In the genomic region with DNA sequence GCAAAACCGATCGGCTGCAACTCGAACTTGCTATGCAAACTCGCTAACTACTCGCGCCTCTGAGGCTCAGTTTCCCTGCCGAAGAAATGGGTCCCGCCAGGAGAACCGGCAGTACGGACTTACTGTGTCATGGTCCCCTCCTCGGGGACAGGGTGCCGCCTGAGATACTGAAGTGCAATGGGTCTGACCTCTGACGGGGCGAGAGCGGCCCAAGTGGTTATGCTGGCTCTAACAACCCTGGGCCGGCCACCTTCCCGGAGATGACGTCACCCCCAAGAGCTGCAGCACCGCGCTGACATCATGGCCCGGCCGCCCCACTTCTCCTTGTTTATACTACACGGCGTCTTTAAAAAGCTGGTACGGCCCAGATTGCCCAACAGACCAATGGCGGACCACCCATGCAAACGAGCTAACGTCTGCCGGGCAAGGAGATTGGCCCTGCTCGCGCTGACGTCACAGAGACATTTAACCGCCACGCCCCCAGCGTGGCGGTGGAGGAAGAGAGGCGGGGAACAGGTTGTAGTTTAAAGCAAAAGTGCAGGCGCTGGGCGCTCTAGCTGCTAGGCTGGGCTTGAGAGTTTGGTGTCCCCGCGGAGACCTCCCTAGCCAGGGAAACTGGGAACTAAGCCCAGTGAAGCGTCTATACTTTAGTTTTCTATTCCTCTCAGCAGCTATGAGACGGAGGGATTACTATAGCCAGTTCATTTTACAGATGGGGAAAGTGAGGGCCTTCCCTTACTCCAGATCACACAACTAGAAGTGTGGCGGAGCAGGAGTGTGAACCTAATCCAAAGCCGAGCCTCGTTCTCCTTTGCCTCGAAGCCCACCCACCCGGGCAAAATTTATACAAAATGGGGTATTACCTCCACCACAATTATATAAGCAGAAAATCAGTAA, we compare ENCODE assay signal across 1 cellular context.
TF ChIP-seq lines count a peak whose summit lies in the region.

No MANE protein-coding gene starts in this region.

TF ChIP-seq in HepG2, 621 proteins besides CTCF, POLR2A, EP300 and RAD21 (continued from another document):
- TF ChIP-seq, protein P1, sequence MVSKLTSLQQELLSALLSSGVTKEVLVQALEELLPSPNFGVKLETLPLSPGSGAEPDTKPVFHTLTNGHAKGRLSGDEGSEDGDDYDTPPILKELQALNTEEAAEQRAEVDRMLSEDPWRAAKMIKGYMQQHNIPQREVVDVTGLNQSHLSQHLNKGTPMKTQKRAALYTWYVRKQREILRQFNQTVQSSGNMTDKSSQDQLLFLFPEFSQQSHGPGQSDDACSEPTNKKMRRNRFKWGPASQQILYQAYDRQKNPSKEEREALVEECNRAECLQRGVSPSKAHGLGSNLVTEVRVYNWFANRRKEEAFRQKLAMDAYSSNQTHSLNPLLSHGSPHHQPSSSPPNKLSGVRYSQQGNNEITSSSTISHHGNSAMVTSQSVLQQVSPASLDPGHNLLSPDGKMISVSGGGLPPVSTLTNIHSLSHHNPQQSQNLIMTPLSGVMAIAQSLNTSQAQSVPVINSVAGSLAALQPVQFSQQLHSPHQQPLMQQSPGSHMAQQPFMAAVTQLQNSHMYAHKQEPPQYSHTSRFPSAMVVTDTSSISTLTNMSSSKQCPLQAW (CRISPR knock-in tag; IDR thresholded peaks at IDR 0.05): 0 out of 2 replicates have a peak, but pooled peaks have one; percentile 19
- TF ChIP-seq, protein P2, sequence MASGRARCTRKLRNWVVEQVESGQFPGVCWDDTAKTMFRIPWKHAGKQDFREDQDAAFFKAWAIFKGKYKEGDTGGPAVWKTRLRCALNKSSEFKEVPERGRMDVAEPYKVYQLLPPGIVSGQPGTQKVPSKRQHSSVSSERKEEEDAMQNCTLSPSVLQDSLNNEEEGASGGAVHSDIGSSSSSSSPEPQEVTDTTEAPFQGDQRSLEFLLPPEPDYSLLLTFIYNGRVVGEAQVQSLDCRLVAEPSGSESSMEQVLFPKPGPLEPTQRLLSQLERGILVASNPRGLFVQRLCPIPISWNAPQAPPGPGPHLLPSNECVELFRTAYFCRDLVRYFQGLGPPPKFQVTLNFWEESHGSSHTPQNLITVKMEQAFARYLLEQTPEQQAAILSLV (CRISPR knock-in tag; IDR thresholded peaks at IDR 0.05; ENCODE audit: borderline replicate concordance): no peak
- TF ChIP-seq, protein P3, sequence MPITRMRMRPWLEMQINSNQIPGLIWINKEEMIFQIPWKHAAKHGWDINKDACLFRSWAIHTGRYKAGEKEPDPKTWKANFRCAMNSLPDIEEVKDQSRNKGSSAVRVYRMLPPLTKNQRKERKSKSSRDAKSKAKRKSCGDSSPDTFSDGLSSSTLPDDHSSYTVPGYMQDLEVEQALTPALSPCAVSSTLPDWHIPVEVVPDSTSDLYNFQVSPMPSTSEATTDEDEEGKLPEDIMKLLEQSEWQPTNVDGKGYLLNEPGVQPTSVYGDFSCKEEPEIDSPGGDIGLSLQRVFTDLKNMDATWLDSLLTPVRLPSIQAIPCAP (CRISPR knock-in tag; IDR thresholded peaks at IDR 0.05; ENCODE audit: low read depth): no peak
- TF ChIP-seq KLF9 (CRISPR knock-in tag; IDR thresholded peaks at IDR 0.05; ENCODE audit: low read depth): no peak
- no peak for TF ChIP-seq REXO4 (CRISPR knock-in tag; IDR thresholded peaks at IDR 0.05; ENCODE audit: borderline replicate concordance)
- peak; percentile 91 for TF ChIP-seq ZNF629 (CRISPR knock-in tag; conservative IDR thresholded peaks at IDR 0.05)
